29 cellular contexts compared by ENCODE assay signal in genomic region chr18:3235846-3236245, GRCh38.
"Had no signal": no experiment of that assay in that cellular context is flagged by ENCODE, and none has a peak within 500 bp of the region (broad histone marks: within the 10 kb centered on the region; RNA-seq: fewer than 3 reads in every experiment).

No MANE protein-coding gene starts in this region.

- H3K4me2 ChIP-seq: KMS-11 had no signal

- H3K4me1 Mint-ChIP-seq: activated CD4-positive, alpha-beta T cell treated with anti-CD3 and anti-CD28 coated beads, Interleukin-2, amount 10 ng/mL, durations not matched to agents 24 days and 14 days had no signal

- H3K9me3 Mint-ChIP-seq: activated T-helper 17 cell treated with anti-CD3 and anti-CD28 coated beads, Interleukin-2, amount 50 U/mL, for 72 hours had no signal

- H3K27me3 ChIP-seq: brain microvascular endothelial cell had no signal

- H3K9ac ChIP-seq: KMS-11 had no signal

- H3K4me3 Mint-ChIP-seq: activated CD4-positive, alpha-beta T cell treated with anti-CD3 and anti-CD28 coated beads, Interleukin-2, amount 10 ng/mL, durations not matched to agents 24 days and 14 days; activated CD8-positive, alpha-beta T cell treated with anti-CD3 and anti-CD28 coated beads for 36 hours; activated naive CD4-positive, alpha-beta T cell treated with anti-CD3 and anti-CD28 coated beads, Interleukin-2, amount 50 U/mL, for 24 hours; activated T-cell treated with anti-CD3 and anti-CD28 coated beads, Interleukin-2, amount 50 U/mL, for 72 hours; activated T-helper 17 cell treated with anti-CD3 and anti-CD28 coated beads, Interleukin-2, amount 50 U/mL, for 72 hours had no signal

- DNase-seq: activated CD4-positive, alpha-beta T cell treated with anti-CD3 and anti-CD28 coated beads, Interleukin-2, amount 10 ng/mL, durations not matched to agents 24 days and 14 days; activated CD4-positive, alpha-beta T cell treated with anti-CD3 and anti-CD28 coated beads, Interleukin-2, amount 50 U/mL, for 4 hours; activated CD8-positive, alpha-beta T cell treated with anti-CD3 and anti-CD28 coated beads for 36 hours; activated gamma-delta T cell; activated naive CD4-positive, alpha-beta T cell treated with Interleukin-2 at 50 U/mL for 16 hours; activated T-cell treated with anti-CD3 and anti-CD28 coated beads, Interleukin-2, amount 50 U/mL, for 1 hour; activated T-cell treated with anti-CD3 and anti-CD28 coated beads, Interleukin-2, amount 50 U/mL, for 72 hours; amniotic stem cell; aorta; brain microvascular endothelial cell; central memory CD4-positive, alpha-beta T cell; NCI-H1092 treated with DMSO at 0.1 percent for 48 hours; NCI-H1417; NCI-H146; NCI-H187; NCI-H2029 treated with DMSO at 0.1 percent for 48 hours; NCI-H2107; NCI-H2171; NCI-H526; NCI-H748 treated with DMSO at 0.1 percent for 48 hours; NK-92 treated with Interleukin-12 subunit alpha and Interleukin-12 subunit beta, amount 100 ng/mL, for 24 hours; Right ventricle myocardium superior; SW 1271; T-helper 1 cell; T-helper 2 cell; T-helper 9 cell had no signal

- H3K36me3 ChIP-seq: brain microvascular endothelial cell had no signal

- H3K27ac Mint-ChIP-seq: activated CD4-positive, alpha-beta T cell treated with anti-CD3 and anti-CD28 coated beads, Interleukin-2, amount 10 ng/mL, durations not matched to agents 24 days and 14 days; activated CD8-positive, alpha-beta T cell treated with anti-CD3 and anti-CD28 coated beads for 36 hours; activated naive CD4-positive, alpha-beta T cell treated with anti-CD3 and anti-CD28 coated beads, Interleukin-2, amount 50 U/mL, for 24 hours; activated T-cell treated with anti-CD3 and anti-CD28 coated beads, Interleukin-2, amount 50 U/mL, for 72 hours; activated T-helper 17 cell treated with anti-CD3 and anti-CD28 coated beads, Interleukin-2, amount 50 U/mL, for 72 hours had no signal

- H3K27me3 Mint-ChIP-seq: activated CD4-positive, alpha-beta T cell treated with anti-CD3 and anti-CD28 coated beads, Interleukin-2, amount 10 ng/mL, durations not matched to agents 24 days and 14 days; activated CD8-positive, alpha-beta T cell treated with anti-CD3 and anti-CD28 coated beads for 36 hours; activated naive CD4-positive, alpha-beta T cell treated with anti-CD3 and anti-CD28 coated beads, Interleukin-2, amount 50 U/mL, for 24 hours; activated T-helper 17 cell treated with anti-CD3 and anti-CD28 coated beads, Interleukin-2, amount 50 U/mL, for 72 hours had no signal

- ATAC-seq: activated CD8-positive, alpha-beta T cell treated with anti-CD3 and anti-CD28 coated beads for 36 hours; activated T-cell treated with anti-CD3 and anti-CD28 coated beads, Interleukin-2, amount 50 U/mL, for 72 hours; activated T-helper 17 cell treated with anti-CD3 and anti-CD28 coated beads, Interleukin-2, amount 50 U/mL, for 72 hours had no signal
